ENCODE assay signal across 8 cellular contexts in the genomic region with DNA sequence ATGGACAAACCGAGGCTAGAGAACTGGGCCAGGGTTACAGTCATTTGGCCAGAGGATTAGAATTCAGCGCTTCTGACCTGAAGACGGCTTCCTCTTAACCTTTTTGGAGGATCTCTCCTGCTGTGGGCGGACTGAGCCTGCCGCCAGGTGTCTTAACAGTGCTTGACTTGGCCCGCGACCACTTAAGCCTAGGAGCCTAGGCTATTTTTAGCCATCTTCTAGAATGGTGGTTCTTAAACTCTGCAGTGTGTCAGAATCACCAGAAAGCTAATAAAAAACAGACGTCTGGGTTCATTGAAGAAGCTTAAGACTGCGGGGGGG. TPM values are rescaled to one million over a fixed set of nuclear protein-coding genes. Genes with fewer than 3 reads are reported as not detected.
DNase-seq lines count a peak whose midpoint lies in the region; ATAC-seq, FAIRE-seq and TF ChIP-seq lines count a peak whose summit lies in the region.

No MANE protein-coding gene starts in this region.

- 0 out of 2 replicates have a peak overlapping the region, but pooled peaks have one; percentile 37 for H2BK5ac ChIP-seq in H1 (ENCODE audit: low read depth, low read length)

- H3K27ac ChIP-seq in DOHH2 (ENCODE audit: low read depth, low read length) (peak overlapping the region; percentile 77), H1 (ENCODE audit: low read depth, low read length) (peak overlapping the region; percentile 79)

- H4K20me1 ChIP-seq in DOHH2 (ENCODE audit: control insufficient read depth, insufficient read depth, low read depth, low read length) = peaks cover 16% of the 10 kb centered on the region; the same call in 1 of the 2 replicates
- H4K20me1 ChIP-seq in H1 (replicated peaks in 1 of 2; ENCODE audit: control insufficient read depth in 1 of 2, insufficient read depth in 2 of 2, low read length in 2 of 2) = peaks cover 4 to 20% of the 10 kb centered on the region in 2 experiments

- H3K4me1 ChIP-seq in DOHH2 (ENCODE audit: control insufficient read depth, low read length) (peaks cover 40% of the 10 kb centered on the region), H1 (replicated peaks in 1 of 4; ENCODE audit: control insufficient read depth in 3 of 4, insufficient read depth in 4 of 4, low read length in 3 of 4) (peaks cover 0 to 4% (median 3%) of the 10 kb centered on the region in 4 experiments; a peak in 6 of 7 replicates)

- no peak for FAIRE-seq in H1 (lab: Jason Lieb, UNC)

- 0 out of 2 replicates have a peak overlapping the region, but pooled peaks have one; percentile 26 for H3K18ac ChIP-seq in H1 (ENCODE audit: extremely low read depth, low read length)

- peak overlapping the region; percentile 86 for H3K4me3 ChIP-seq in DOHH2 (ENCODE audit: low read length)
- peak overlapping the region; percentile 94 to 97 (median 96) for H3K4me3 ChIP-seq in H1 (ENCODE audit: extremely low read depth in 1 of 4, insufficient read depth in 2 of 4, low read depth in 3 of 4, low read length in 4 of 4)

- 0 out of 4 replicates have a peak, but pooled peaks of 1 of the 2 experiments have one; percentile 3 for TF ChIP-seq RAD21 in H1 (IDR thresholded peaks at IDR 0.05 in 1 of 2, conservative IDR thresholded peaks at IDR 0.05 in 1 of 2; ENCODE audit: low read depth in 2 of 2, low read length in 2 of 2)

- no peaks in the 10 kb centered on the region for H3F3A ChIP-seq in DOHH2 (ENCODE audit: control insufficient read depth, insufficient read depth)

- H3K4me3 Mint-ChIP-seq in natural killer cell treated with Interleukin-12 subunit alpha and Interleukin-12 subunit beta and Interleukin-15 and Interleukin-18, amount 100 ng/mL, for 72 hours = peak overlapping the region; percentile 94

- H3K14ac ChIP-seq in H1 (ENCODE audit: insufficient read length) = no peak overlapping the region

- ATAC-seq in HG03378 (IDR thresholded peaks at IDR 0.05; ENCODE audit: unreplicated experiment) (peak; percentile 5), GM21423 (IDR thresholded peaks at IDR 0.05; ENCODE audit: unreplicated experiment) (no peak)
- no peak for ATAC-seq in natural killer cell treated with Interleukin-12 subunit alpha and Interleukin-12 subunit beta and Interleukin-15 and Interleukin-18, amount 100 ng/mL, for 72 hours

- TF ChIP-seq EP300 in H1 (IDR thresholded peaks at IDR 0.05; ENCODE audit: borderline replicate concordance in 1 of 2, low read depth in 2 of 2, low read length in 2 of 2) = no peak

- peaks cover 100% of the 10 kb centered on the region for H3K79me2 ChIP-seq in DOHH2 (ENCODE audit: control insufficient read depth, low read length)
- H3K79me2 ChIP-seq in H1 (ENCODE audit: control insufficient read depth in 1 of 2, insufficient read depth in 2 of 2, low read length in 2 of 2) = peaks cover 8 to 80% of the 10 kb centered on the region in 2 experiments

- H3K4me1 Mint-ChIP-seq in natural killer cell treated with Interleukin-12 subunit alpha and Interleukin-12 subunit beta and Interleukin-15 and Interleukin-18, amount 100 ng/mL, for 72 hours (ENCODE audit: low read depth in 2 of 2) = peaks cover 33 to 39% of the 10 kb centered on the region in 2 donors

- peak overlapping the region; percentile 57 to 99 (median 95) for H3K9ac ChIP-seq in H1 (replicated peaks in 1 of 4; ENCODE audit: extremely low read depth in 1 of 4, low read depth in 3 of 4, low read length in 3 of 4)

- H2BK15ac ChIP-seq in H1 (ENCODE audit: low read length) = no peak overlapping the region

- peak overlapping the region; percentile 73 for H3K56ac ChIP-seq in H1 (replicated peaks; ENCODE audit: insufficient read length, low read depth, low read length)

- H3K27me3 ChIP-seq in DOHH2 (ENCODE audit: control insufficient read depth, low read length) (no peaks in the 10 kb centered on the region), H1 (replicated peaks in 1 of 4; ENCODE audit: control insufficient read depth in 3 of 4, extremely low read depth in 1 of 4, insufficient read depth in 3 of 4, low read length in 3 of 4) (no peaks in the 10 kb centered on the region)

- H3K23ac ChIP-seq in H1 (ENCODE audit: insufficient read length) = no peak overlapping the region

- no peak for TF ChIP-seq POLR2A in H1 (IDR thresholded peaks at IDR 0.05; ENCODE audit: control extremely low read depth in 1 of 2, low read depth in 2 of 2, low read length in 2 of 2)

- H2BK120ac ChIP-seq in H1 (replicated peaks; ENCODE audit: low read depth, low read length) = no peak overlapping the region

- H3K27me3 Mint-ChIP-seq in natural killer cell treated with Interleukin-12 subunit alpha and Interleukin-12 subunit beta and Interleukin-15 and Interleukin-18, amount 100 ng/mL, for 72 hours = no peaks in the 10 kb centered on the region

- H3K9me2 ChIP-seq in DOHH2 (replicated peaks; ENCODE audit: control insufficient read depth, low read length) = no peaks in the 10 kb centered on the region

- no peak overlapping the region for H2AK5ac ChIP-seq in H1 (ENCODE audit: low read depth, low read length)

- POLR2A ChIA-PET in H1 (lab: Charles Lee; ENCODE audit: partially characterized antibody) = interaction anchor here (0.7 to 15.6 kb wide), 13 partner anchors 11 to 1761 kb away, joined by 3 to 127 read pairs (median 6); no protein-coding TSS in a partner anchor

- peak overlapping the region; percentile 41 for H4K91ac ChIP-seq in H1 (replicated peaks; ENCODE audit: insufficient read length, low read length)

- H3K79me1 ChIP-seq in H1 (ENCODE audit: low read depth, low read length) = peaks cover 14% of the 10 kb centered on the region

- no peak overlapping the region for H4K8ac ChIP-seq in H1 (ENCODE audit: extremely low read depth, insufficient read depth, low read length)

- no peak overlapping the region for H2AFZ ChIP-seq in H1 (ENCODE audit: low read length)

- H3K4ac ChIP-seq in H1 (replicated peaks; ENCODE audit: insufficient read length, low read depth, low read length) = no peak overlapping the region

- H3K23me2 ChIP-seq in H1 (ENCODE audit: low read depth, low read length) = peaks cover 4% of the 10 kb centered on the region

- H2BK12ac ChIP-seq in H1 (ENCODE audit: low read depth, low read length) = no peak overlapping the region

- peak overlapping the region; percentile 50 for H4K5ac ChIP-seq in H1 (ENCODE audit: insufficient read length, low read depth, low read length)

- H3K9me3 Mint-ChIP-seq in natural killer cell treated with Interleukin-12 subunit alpha and Interleukin-12 subunit beta and Interleukin-15 and Interleukin-18, amount 100 ng/mL, for 72 hours = peaks cover 4% of the 10 kb centered on the region

- H2BK20ac ChIP-seq in H1 (ENCODE audit: low read length) = no peak overlapping the region

- H3K4me2 ChIP-seq in DOHH2 (ENCODE audit: low read length) (peak overlapping the region; percentile 80), H1 (ENCODE audit: insufficient read depth in 1 of 2, low read depth in 2 of 2, low read length in 2 of 2) (peak overlapping the region; percentile 62 to 99)

- H3K36me3 Mint-ChIP-seq in natural killer cell treated with Interleukin-12 subunit alpha and Interleukin-12 subunit beta and Interleukin-15 and Interleukin-18, amount 100 ng/mL, for 72 hours = peaks cover 12% of the 10 kb centered on the region

- H3K9me3 ChIP-seq in DOHH2 (ENCODE audit: control insufficient read depth, insufficient read depth, low read length) = no peaks in the 10 kb centered on the region
- no peaks in the 10 kb centered on the region for H3K9me3 ChIP-seq in H1 (ENCODE audit: insufficient read depth in 2 of 2, low read depth in 1 of 2, low read length in 1 of 2)

- WGBS in H1 (ENCODE audit: extremely low coverage in 1 of 2, insufficient coverage in 1 of 2, insufficient read length in 1 of 2, insufficient replicate concordance in 2 of 2, low coverage in 1 of 2, low lambda C conversion rate in 2 of 2, missing lambda C conversion rate in 1 of 2), 2 experiments = 6% methylated on average over 9 of the region's 9 CpGs; no CpG with 5 or more reads in 1 of the 2 experiments

- CTCF ChIA-PET in H1 (lab: Charles Lee; ENCODE audit: partially characterized antibody) = interaction anchor here (1.3 to 1.6 kb wide), 3 partner anchors 20 to 265 kb away, joined by 3 read pairs; no protein-coding TSS in a partner anchor

- peaks cover 75% of the 10 kb centered on the region for H3K36me3 ChIP-seq in DOHH2 (ENCODE audit: control insufficient read depth, low read length)
- peaks cover 0 to 8% (median 3%) of the 10 kb centered on the region in 4 experiments; a peak in 5 of 8 replicates for H3K36me3 ChIP-seq in H1 (ENCODE audit: control insufficient read depth in 2 of 4, insufficient read depth in 4 of 4, low read length in 3 of 4)

- TF ChIP-seq CTCF in DOHH2 (IDR thresholded peaks at IDR 0.05; ENCODE audit: low read depth, low read length, poor library complexity, severe bottlenecking) (peak; percentile 37), H1 (IDR thresholded peaks at IDR 0.05; ENCODE audit: control extremely low read depth in 1 of 3, insufficient read depth in 1 of 3, low read depth in 1 of 3, low read length in 3 of 3) (peak in 1 of 3 experiments; percentile 11; a peak in 1 of 4 replicates)

- DNase-seq in SW480 (ENCODE audit: low spot score) = peak; percentile 33
- peak in 1 of 2 experiments; percentile 50 for DNase-seq in H1 (ENCODE audit: low read depth in 1 of 2, low spot score in 2 of 2)
- DNase-seq in natural killer cell treated with Interleukin-12 subunit alpha and Interleukin-12 subunit beta and Interleukin-15 and Interleukin-18, amount 100 ng/mL, for 72 hours (ENCODE audit: low spot score) = no peak
- no peak for DNase-seq in HPDE6-E6E7 (ENCODE audit: extremely low spot score)
- no peak for DNase-seq in Ammon's horn (ENCODE audit: low spot score)

- peak overlapping the region; percentile 96 to 98 for H3K27ac Mint-ChIP-seq in natural killer cell treated with Interleukin-12 subunit alpha and Interleukin-12 subunit beta and Interleukin-15 and Interleukin-18, amount 100 ng/mL, for 72 hours

RNA-seq across cellular contexts. Expression of gene MDH2, which starts 0.7 kb away (rescaled TPM):
- 254 TPM in 2 replicates for total RNA-seq in H1 (2021; fragmentation: NEBNext Ultra II Directional; extraction: Animal tissue kit (Norgen Biotek cat#: 25700))
- 203 and 258 TPM in 2 replicates for polyA plus RNA-seq in H1 (2011; rRNA removed)
- polyA plus RNA-seq in H1 (2011; cell fraction: cytosol; rRNA removed) = 115 TPM
- 220 TPM for polyA plus RNA-seq in H1 (2011; cell fraction: nucleus; rRNA removed)
- polyA plus RNA-seq in H1 (2012, experiment 1 of 2) = 202 to 301 TPM (median 265 TPM) in 4 replicates
- 248 TPM for polyA plus RNA-seq in H1 (2012, experiment 2 of 2)
- polyA plus RNA-seq in H1 (2013, experiment 1 of 2) = 314 TPM
- polyA plus RNA-seq in H1 (2013, experiment 2 of 2) = 278 TPM
- polyA minus RNA-seq in H1 (2011; rRNA and poly(A)+ RNA removed) = 107 and 122 TPM in 2 replicates
- 166 TPM for polyA minus RNA-seq in H1 (2011; cell fraction: cytosol; rRNA and poly(A)+ RNA removed)
- 98.6 TPM for polyA minus RNA-seq in H1 (2011; cell fraction: nucleus; rRNA and poly(A)+ RNA removed)
- 100 to 1,000 TPM; 178 to 266 TPM for total RNA-seq in natural killer cell treated with Interleukin-12 subunit alpha and Interleukin-12 subunit beta and Interleukin-15 and Interleukin-18, amount 100 ng/mL, for 72 hours

RNA-seq across cellular contexts. Expression of gene STYXL1, which starts 0.8 kb away (rescaled TPM):
- 26.4 and 32.3 TPM in 2 replicates for total RNA-seq in H1 (2021; fragmentation: NEBNext Ultra II Directional; extraction: Animal tissue kit (Norgen Biotek cat#: 25700))
- polyA plus RNA-seq in H1 (2011; rRNA removed) = 53.2 and 53.9 TPM in 2 replicates
- 54.7 TPM for polyA plus RNA-seq in H1 (2011; cell fraction: cytosol; rRNA removed)
- polyA plus RNA-seq in H1 (2011; cell fraction: nucleus; rRNA removed) = 36.4 TPM
- polyA plus RNA-seq in H1 (2012, experiment 1 of 2) = 26.4 to 38.5 TPM (median 31.3 TPM) in 4 replicates
- 37.5 TPM for polyA plus RNA-seq in H1 (2012, experiment 2 of 2)
- 23.7 TPM for polyA plus RNA-seq in H1 (2013, experiment 1 of 2)
- polyA plus RNA-seq in H1 (2013, experiment 2 of 2) = 25.8 TPM
- 25.3 and 27.0 TPM in 2 replicates for polyA minus RNA-seq in H1 (2011; rRNA and poly(A)+ RNA removed)
- polyA minus RNA-seq in H1 (2011; cell fraction: cytosol; rRNA and poly(A)+ RNA removed) = 10.8 TPM
- polyA minus RNA-seq in H1 (2011; cell fraction: nucleus; rRNA and poly(A)+ RNA removed) = 19.6 TPM
- total RNA-seq in natural killer cell treated with Interleukin-12 subunit alpha and Interleukin-12 subunit beta and Interleukin-15 and Interleukin-18, amount 100 ng/mL, for 72 hours = 10 to 100 TPM; 36.6 to 56.4 TPM

RNA-seq across cellular contexts. Expression of gene TMEM120A, which starts 54.2 kb away (rescaled TPM):
- 15.6 and 21.2 TPM in 2 replicates for total RNA-seq in H1 (2021; fragmentation: NEBNext Ultra II Directional; extraction: Animal tissue kit (Norgen Biotek cat#: 25700))
- polyA plus RNA-seq in H1 (2011; rRNA removed) = 48.8 and 49.9 TPM in 2 replicates
- 39.3 TPM for polyA plus RNA-seq in H1 (2011; cell fraction: cytosol; rRNA removed)
- 61.7 TPM for polyA plus RNA-seq in H1 (2011; cell fraction: nucleus; rRNA removed)
- 22.0 to 30.6 TPM (median 26.8 TPM) in 4 replicates for polyA plus RNA-seq in H1 (2012, experiment 1 of 2)
- polyA plus RNA-seq in H1 (2012, experiment 2 of 2) = 35.9 TPM
- 22.2 TPM for polyA plus RNA-seq in H1 (2013, experiment 1 of 2)
- 24.9 TPM for polyA plus RNA-seq in H1 (2013, experiment 2 of 2)
- 73.1 and 86.8 TPM in 2 replicates for polyA minus RNA-seq in H1 (2011; rRNA and poly(A)+ RNA removed)
- 11.7 TPM for polyA minus RNA-seq in H1 (2011; cell fraction: cytosol; rRNA and poly(A)+ RNA removed)
- 20.8 TPM for polyA minus RNA-seq in H1 (2011; cell fraction: nucleus; rRNA and poly(A)+ RNA removed)
- 100 to 1,000 TPM in 1 of 2 donors, 10 to 100 TPM in 1; 93.9 to 218 TPM for total RNA-seq in natural killer cell treated with Interleukin-12 subunit alpha and Interleukin-12 subunit beta and Interleukin-15 and Interleukin-18, amount 100 ng/mL, for 72 hours
